Comparison of ENCODE assay signal across 22 cellular contexts in the genomic region with DNA sequence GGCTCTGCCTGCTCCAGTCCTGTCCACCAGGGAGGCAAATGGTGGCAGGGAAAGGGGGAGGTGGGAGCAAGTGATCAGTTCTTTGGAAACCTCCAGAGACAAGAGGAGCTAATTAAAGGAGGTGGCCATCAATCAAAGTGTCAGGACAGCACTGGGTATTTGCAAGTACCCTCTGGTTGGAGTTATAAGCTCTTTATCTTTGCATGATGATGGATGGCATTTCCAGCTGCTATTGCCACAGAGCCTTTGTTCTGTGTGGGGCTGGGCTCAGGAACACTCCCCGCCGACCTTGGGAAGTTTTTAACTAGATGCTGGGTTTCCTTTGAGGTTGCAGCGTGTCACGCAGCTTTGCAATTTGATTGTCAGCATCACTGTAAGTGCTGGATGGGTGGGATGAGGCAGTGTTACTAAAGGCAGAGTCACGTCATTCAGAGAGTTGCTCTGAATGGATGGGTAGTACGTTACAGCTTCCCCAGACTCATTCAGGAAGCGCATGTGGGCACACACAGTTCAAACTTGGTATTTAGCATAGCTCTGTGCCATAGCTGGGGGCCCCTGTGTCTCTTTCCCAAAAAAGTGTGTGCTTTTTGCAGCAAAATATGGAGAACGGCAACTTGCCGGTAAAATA.
DNase-seq lines count a peak whose midpoint lies in the region; ATAC-seq and TF ChIP-seq lines count a peak whose summit lies in the region.
"Had no signal": no experiment of that assay in that cellular context is flagged by ENCODE, and none has a peak within 500 bp of the region (broad histone marks: within the 10 kb centered on the region; RNA-seq: fewer than 3 reads in every experiment).

No MANE protein-coding gene starts in this region.

- peak; percentile 12 for DNase-seq in activated CD4-positive, alpha-beta memory T cell treated with anti-CD3 and anti-CD28 coated beads for 36 hours
- DNase-seq in activated CD4-positive, alpha-beta memory T cell treated with anti-CD3 and anti-CD28 coated beads, Interleukin-2, amount 10 ng/mL, durations not matched to agents 7 days and 5 days = no peak
- DNase-seq in NCI-H1417 treated with DMSO at 0.1 percent for 48 hours (lab: John Stamatoyannopoulos, UW) (peak; percentile 47), esophagus squamous epithelium (lab: John Stamatoyannopoulos, UW) (no peak), body of pancreas (no peak)
- DNase-seq: ACHN; activated CD8-positive, alpha-beta memory T cell treated with anti-CD3 and anti-CD28 coated beads, Interleukin-2, amount 50 U/mL, for 48 hours; activated naive CD4-positive, alpha-beta T cell; aorta; effector CD4-positive, alpha-beta T cell; HCEC 1CT; left cardiac atrium; mesenchymal stem cell; naive thymus-derived CD4-positive, alpha-beta T cell; NCI-H226; posterior cingulate gyrus had no signal

- no peaks in the 10 kb centered on the region for H3K9me2 ChIP-seq in neural cell (ENCODE audit: insufficient read depth, low read length)

- no peak for TF ChIP-seq EP300 in neural cell (conservative IDR thresholded peaks at IDR 0.05; ENCODE audit: poor library complexity, severe bottlenecking)

- no peak overlapping the region for H3K4me2 ChIP-seq in neural cell (ENCODE audit: low read length)

- no peak overlapping the region for H3K9ac ChIP-seq in neural cell (ENCODE audit: low read length)

- no peaks in the 10 kb centered on the region for H3K27me3 Mint-ChIP-seq in activated CD4-positive, alpha-beta memory T cell treated with anti-CD3 and anti-CD28 coated beads for 36 hours
- peaks cover 3% of the 10 kb centered on the region for H3K27me3 Mint-ChIP-seq in activated CD4-positive, alpha-beta memory T cell treated with anti-CD3 and anti-CD28 coated beads, Interleukin-2, amount 10 ng/mL, durations not matched to agents 7 days and 5 days
- H3K27me3 Mint-ChIP-seq in activated T-helper 17 cell treated with anti-CD3 and anti-CD28 coated beads, Interleukin-2, amount 50 U/mL, for 72 hours = peaks cover 13% of the 10 kb centered on the region
- H3K27me3 Mint-ChIP-seq: stimulated activated memory B cell treated with anti-CD40 and anti-IgM and Interleukin-4, amounts not matched to agents 10 μg/mL and 1 μg/mL and 100 μg/mL, for 72 hours had no signal

- no peaks in the 10 kb centered on the region for H3K9me3 Mint-ChIP-seq in activated CD4-positive, alpha-beta memory T cell treated with anti-CD3 and anti-CD28 coated beads for 36 hours
- H3K9me3 Mint-ChIP-seq in activated CD4-positive, alpha-beta memory T cell treated with anti-CD3 and anti-CD28 coated beads, Interleukin-2, amount 10 ng/mL, durations not matched to agents 7 days and 5 days = no peaks in the 10 kb centered on the region
- no peaks in the 10 kb centered on the region for H3K9me3 Mint-ChIP-seq in activated T-helper 17 cell treated with anti-CD3 and anti-CD28 coated beads, Interleukin-2, amount 50 U/mL, for 72 hours
- H3K9me3 Mint-ChIP-seq: stimulated activated memory B cell treated with anti-CD40 and anti-IgM and Interleukin-4, amounts not matched to agents 10 μg/mL and 1 μg/mL and 100 μg/mL, for 72 hours had no signal

- H3K36me3 ChIP-seq in neural cell (ENCODE audit: insufficient read depth, low read length) = no peaks in the 10 kb centered on the region
- no peaks in the 10 kb centered on the region for H3K36me3 ChIP-seq in esophagus squamous epithelium
- no peaks in the 10 kb centered on the region for H3K36me3 ChIP-seq in body of pancreas (replicated peaks in 1 of 2; ENCODE audit: insufficient read depth in 1 of 2, low read depth in 2 of 2)

- peak overlapping the region; percentile 5 for H3K4me3 ChIP-seq in neural cell (ENCODE audit: low read length)
- no peak overlapping the region for H3K4me3 ChIP-seq in esophagus squamous epithelium
- no peak overlapping the region for H3K4me3 ChIP-seq in body of pancreas

- intact Hi-C loops in activated CD4-positive, alpha-beta memory T cell treated with anti-CD3 and anti-CD28 coated beads for 36 hours (cut with micrococcal nuclease) = no loop called here
- intact Hi-C loops in esophagus squamous epithelium (cut with DNase I) = no loop called here
- intact Hi-C loops in body of pancreas (cut with DNase I) = no loop called here

- no peaks in the 10 kb centered on the region for H3K4me1 ChIP-seq in esophagus squamous epithelium
- no peaks in the 10 kb centered on the region for H3K4me1 ChIP-seq in body of pancreas

- no peaks in the 10 kb centered on the region for H3K4me1 Mint-ChIP-seq in activated CD4-positive, alpha-beta memory T cell treated with anti-CD3 and anti-CD28 coated beads for 36 hours (ENCODE audit: low read depth)
- H3K4me1 Mint-ChIP-seq in activated CD4-positive, alpha-beta memory T cell treated with anti-CD3 and anti-CD28 coated beads, Interleukin-2, amount 10 ng/mL, durations not matched to agents 7 days and 5 days = no peaks in the 10 kb centered on the region
- H3K4me1 Mint-ChIP-seq in activated T-helper 17 cell treated with anti-CD3 and anti-CD28 coated beads, Interleukin-2, amount 50 U/mL, for 72 hours = no peaks in the 10 kb centered on the region
- H3K4me1 Mint-ChIP-seq: naive thymus-derived CD4-positive, alpha-beta T cell; stimulated activated memory B cell treated with anti-CD40 and anti-IgM and Interleukin-4, amounts not matched to agents 10 μg/mL and 1 μg/mL and 100 μg/mL, for 72 hours had no signal

- H3K9me3 ChIP-seq in neural cell (ENCODE audit: low read length) = no peaks in the 10 kb centered on the region
- no peaks in the 10 kb centered on the region for H3K9me3 ChIP-seq in esophagus squamous epithelium
- no peaks in the 10 kb centered on the region for H3K9me3 ChIP-seq in body of pancreas

- WGBS in esophagus squamous epithelium, 2 donors = 38 to 52% methylated on average over 4 to 9 of the region's 9 CpGs
- 50 to 70% methylated on average over 9 of the region's 9 CpGs for WGBS in body of pancreas, 2 donors

- H3K4me3 Mint-ChIP-seq in activated CD4-positive, alpha-beta memory T cell treated with anti-CD3 and anti-CD28 coated beads for 36 hours = no peak overlapping the region
- no peak overlapping the region for H3K4me3 Mint-ChIP-seq in activated CD4-positive, alpha-beta memory T cell treated with anti-CD3 and anti-CD28 coated beads, Interleukin-2, amount 10 ng/mL, durations not matched to agents 7 days and 5 days
- no peak overlapping the region for H3K4me3 Mint-ChIP-seq in activated T-helper 17 cell treated with anti-CD3 and anti-CD28 coated beads, Interleukin-2, amount 50 U/mL, for 72 hours
- H3K4me3 Mint-ChIP-seq: naive thymus-derived CD4-positive, alpha-beta T cell; stimulated activated memory B cell treated with anti-CD40 and anti-IgM and Interleukin-4, amounts not matched to agents 10 μg/mL and 1 μg/mL and 100 μg/mL, for 72 hours had no signal

- ATAC-seq in activated T-helper 17 cell treated with anti-CD3 and anti-CD28 coated beads, Interleukin-2, amount 50 U/mL, for 72 hours (replicated peaks) = peak; percentile 42
- ATAC-seq in GM18870 (IDR thresholded peaks at IDR 0.05; ENCODE audit: unreplicated experiment) = no peak
- ATAC-seq in body of pancreas = no peak
- ATAC-seq: esophagus mucosa; left cardiac atrium; naive thymus-derived CD4-positive, alpha-beta T cell; stimulated activated memory B cell treated with anti-CD40 and anti-IgM and Interleukin-4, amounts not matched to agents 10 μg/mL and 1 μg/mL and 100 μg/mL, for 72 hours had no signal

- no peaks in the 10 kb centered on the region for H3K79me2 ChIP-seq in neural cell (replicated peaks; ENCODE audit: insufficient read depth, low read length)

- no peak for TF ChIP-seq CTCF in neural cell (IDR thresholded peaks at IDR 0.05; ENCODE audit: poor library complexity, severe bottlenecking)
- TF ChIP-seq CTCF in esophagus squamous epithelium (IDR thresholded peaks at IDR 0.05) = no peak
- TF ChIP-seq CTCF in body of pancreas (IDR thresholded peaks at IDR 0.05) = no peak

- H3F3A ChIP-seq in neural cell (ENCODE audit: insufficient read depth, low read length, poor library complexity, severe bottlenecking) = no peaks in the 10 kb centered on the region

- H3K27me3 ChIP-seq in neural cell (ENCODE audit: insufficient read depth, low read depth, low read length) (no peaks in the 10 kb centered on the region), esophagus squamous epithelium (peaks cover 0 to 7% (median 0%) of the 10 kb centered on the region in 4 donors), body of pancreas (no peaks in the 10 kb centered on the region)

- no peaks in the 10 kb centered on the region for H3K36me3 Mint-ChIP-seq in activated CD4-positive, alpha-beta memory T cell treated with anti-CD3 and anti-CD28 coated beads for 36 hours
- H3K36me3 Mint-ChIP-seq in activated CD4-positive, alpha-beta memory T cell treated with anti-CD3 and anti-CD28 coated beads, Interleukin-2, amount 10 ng/mL, durations not matched to agents 7 days and 5 days (ENCODE audit: low read depth) = no peaks in the 10 kb centered on the region
- no peaks in the 10 kb centered on the region for H3K36me3 Mint-ChIP-seq in activated T-helper 17 cell treated with anti-CD3 and anti-CD28 coated beads, Interleukin-2, amount 50 U/mL, for 72 hours (ENCODE audit: low read depth)
- H3K36me3 Mint-ChIP-seq: naive thymus-derived CD4-positive, alpha-beta T cell; stimulated activated memory B cell treated with anti-CD40 and anti-IgM and Interleukin-4, amounts not matched to agents 10 μg/mL and 1 μg/mL and 100 μg/mL, for 72 hours had no signal

- POLR2A ChIA-PET in activated CD4-positive, alpha-beta memory T cell treated with anti-CD3 and anti-CD28 coated beads for 36 hours (lab: Charles Lee) = no interaction called here
- POLR2A ChIA-PET in activated CD4-positive, alpha-beta memory T cell treated with anti-CD3 and anti-CD28 coated beads, Interleukin-2, amount 10 ng/mL, durations not matched to agents 7 days and 5 days (lab: Charles Lee) = no interaction called here

- H2AFZ ChIP-seq in neural cell (ENCODE audit: low read depth, low read length) = no peak overlapping the region

- CTCF ChIA-PET in activated CD4-positive, alpha-beta memory T cell treated with anti-CD3 and anti-CD28 coated beads for 36 hours (lab: Charles Lee) = interaction anchor here (0.7 to 0.9 kb wide), 2 partner anchors 23 to 166 kb away, joined by 3 read pairs; no protein-coding TSS in a partner anchor
- CTCF ChIA-PET in activated CD4-positive, alpha-beta memory T cell treated with anti-CD3 and anti-CD28 coated beads, Interleukin-2, amount 10 ng/mL, durations not matched to agents 7 days and 5 days (lab: Charles Lee) = no interaction called here

- TF ChIP-seq POLR2A in esophagus squamous epithelium (IDR thresholded peaks at IDR 0.05) (no peak), body of pancreas (IDR thresholded peaks at IDR 0.05) (no peak)

- no peak overlapping the region for H3K27ac ChIP-seq in neural cell (ENCODE audit: low read length)
- H3K27ac ChIP-seq in esophagus squamous epithelium = no peak overlapping the region
- H3K27ac ChIP-seq in body of pancreas = no peak overlapping the region
- H3K27ac ChIP-seq: C4-2B had no signal

- no peaks in the 10 kb centered on the region for H4K20me1 ChIP-seq in neural cell (ENCODE audit: insufficient read depth)

- no peak overlapping the region for H3K27ac Mint-ChIP-seq in activated CD4-positive, alpha-beta memory T cell treated with anti-CD3 and anti-CD28 coated beads for 36 hours
- no peak overlapping the region for H3K27ac Mint-ChIP-seq in activated CD4-positive, alpha-beta memory T cell treated with anti-CD3 and anti-CD28 coated beads, Interleukin-2, amount 10 ng/mL, durations not matched to agents 7 days and 5 days
- no peak overlapping the region for H3K27ac Mint-ChIP-seq in activated T-helper 17 cell treated with anti-CD3 and anti-CD28 coated beads, Interleukin-2, amount 50 U/mL, for 72 hours
- H3K27ac Mint-ChIP-seq: naive thymus-derived CD4-positive, alpha-beta T cell; stimulated activated memory B cell treated with anti-CD40 and anti-IgM and Interleukin-4, amounts not matched to agents 10 μg/mL and 1 μg/mL and 100 μg/mL, for 72 hours had no signal

- TF ChIP-seq RAD21 in neural cell (conservative IDR thresholded peaks at IDR 0.05) = no peak

Comparison
In these comparisons a context has a peak if more than half of its experiments do, and no peak if none do; other contexts are left out.
1. DNase-seq: peak in activated CD4-positive, alpha-beta memory T cell treated with anti-CD3 and anti-CD28 coated beads for 36 hours (single experiment) and NCI-H1417 treated with DMSO at 0.1 percent for 48 hours (single experiment); none in activated CD4-positive, alpha-beta memory T cell treated with anti-CD3 and anti-CD28 coated beads, Interleukin-2, amount 10 ng/mL, durations not matched to agents 7 days and 5 days (single experiment), esophagus squamous epithelium (single experiment) and body of pancreas (0 of 4).